In the genomic region with DNA sequence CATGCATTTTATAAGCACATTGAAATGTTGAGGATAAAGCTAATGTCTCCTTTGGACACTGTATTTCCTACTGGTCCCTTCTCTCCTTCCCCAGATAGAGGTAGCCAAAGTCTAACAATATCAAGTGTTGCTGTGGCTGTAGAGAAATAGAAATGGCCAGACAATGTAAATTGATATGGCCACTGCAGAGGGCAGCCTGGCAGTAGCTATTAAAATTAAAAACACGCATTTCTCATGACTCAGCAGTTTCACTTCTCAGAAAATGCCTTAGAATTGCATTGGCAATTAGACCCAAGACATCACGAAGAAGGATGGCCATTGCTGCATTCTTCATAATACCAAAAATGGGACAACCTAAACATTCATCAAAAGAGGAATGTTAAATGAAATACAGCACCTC, we compare ENCODE assay signal across 14 cellular contexts. TPM values are rescaled to one million over a fixed set of nuclear protein-coding genes. Genes with fewer than 3 reads are reported as not detected.
DNase-seq lines count a peak whose midpoint lies in the region; ATAC-seq, FAIRE-seq and TF ChIP-seq lines count a peak whose summit lies in the region.
"Had no signal": no experiment of that assay in that cellular context is flagged by ENCODE, and none has a peak within 500 bp of the region (broad histone marks: within the 10 kb centered on the region; RNA-seq: fewer than 3 reads in every experiment).

No MANE protein-coding gene starts in this region.

- no peak overlapping the region for H3K27ac Mint-ChIP-seq in activated T-helper 2 cell treated with anti-CD3 and anti-CD28 coated beads, Interferon-gamma antibody, Interleukin-2, Interleukin-4, amounts not matched to agents 10 μg/mL and 5 μg/mL and 100 μg/mL, durations not matched to agents 14 hours and 24 hours and 36 hours
- H3K27ac Mint-ChIP-seq: naive thymus-derived CD4-positive, alpha-beta T cell had no signal

- H3K4me1 Mint-ChIP-seq in activated T-helper 2 cell treated with anti-CD3 and anti-CD28 coated beads, Interferon-gamma antibody, Interleukin-2, Interleukin-4, amounts not matched to agents 10 μg/mL and 5 μg/mL and 100 μg/mL, durations not matched to agents 14 hours and 24 hours and 36 hours (ENCODE audit: low read depth) = no peaks in the 10 kb centered on the region
- H3K4me1 Mint-ChIP-seq: naive thymus-derived CD4-positive, alpha-beta T cell had no signal

- no peak for FAIRE-seq in A549 (lab: Jason Lieb, UNC)
- FAIRE-seq: TTC549 had no signal

- no peak for TF ChIP-seq EP300 in A549 (IDR thresholded peaks at IDR 0.05)

- WGBS in A549 (ENCODE audit: missing lambda C conversion rate) = 38% methylated on average over 2 of the region's 2 CpGs

- TF ChIP-seq CTCF in A549 (IDR thresholded peaks at IDR 0.05) = no peak
- TF ChIP-seq CTCF in LNCaP clone FGC (IDR thresholded peaks at IDR 0.05; ENCODE audit: control insufficient read depth, extremely low read depth, insufficient read depth) = peak; percentile 29
- TF ChIP-seq CTCF in RWPE2 (IDR thresholded peaks at IDR 0.05; ENCODE audit: poor library complexity, severe bottlenecking) = peak; percentile 22
- TF ChIP-seq CTCF in fibroblast of mammary gland (conservative IDR thresholded peaks at IDR 0.05; ENCODE audit: control insufficient read depth, insufficient read depth, low read depth, low read length) = no peak
- no peak for TF ChIP-seq CTCF in BE2C (IDR thresholded peaks at IDR 0.05; ENCODE audit: low read depth, low read length)

- H3K9me3 ChIP-seq in A549 (peaks cover 18% of the 10 kb centered on the region; the same call in 1 of the 3 replicates), RWPE2 (ENCODE audit: severe bottlenecking) (no peaks in the 10 kb centered on the region), BE2C (no peaks in the 10 kb centered on the region)

- H3K4me1 ChIP-seq in A549 (peaks cover 20% of the 10 kb centered on the region), RWPE2 (ENCODE audit: insufficient read depth, poor library complexity, severe bottlenecking) (no peaks in the 10 kb centered on the region), BE2C (no peaks in the 10 kb centered on the region)

- POLR2A ChIA-PET in A549 (lab: Yijun Ruan, JAX) = no interaction called here

- H3K27me3 ChIP-seq in RWPE2 (ENCODE audit: insufficient read depth, poor library complexity, severe bottlenecking) = no peaks in the 10 kb centered on the region
- no peaks in the 10 kb centered on the region for H3K27me3 ChIP-seq in BE2C

- TF ChIP-seq POLR2A in A549 (IDR thresholded peaks at IDR 0.05; ENCODE audit: low read length) = no peak

- H3K27ac ChIP-seq in A549 = no peak overlapping the region
- no peak overlapping the region for H3K27ac ChIP-seq in RWPE2 (ENCODE audit: poor library complexity, severe bottlenecking)
- H3K27ac ChIP-seq: SJSA1 had no signal

- TF ChIP-seq RAD21 in A549 (conservative IDR thresholded peaks at IDR 0.05 in 1 of 2, IDR thresholded peaks at IDR 0.05 in 1 of 2) = 0 out of 5 replicates have a peak, but pooled peaks of 1 of the 2 experiments have one; percentile 3

- H3K4me3 Mint-ChIP-seq in activated T-helper 2 cell treated with anti-CD3 and anti-CD28 coated beads, Interferon-gamma antibody, Interleukin-2, Interleukin-4, amounts not matched to agents 10 μg/mL and 5 μg/mL and 100 μg/mL, durations not matched to agents 14 hours and 24 hours and 36 hours (ENCODE audit: low read depth) = no peak overlapping the region
- H3K4me3 Mint-ChIP-seq: naive thymus-derived CD4-positive, alpha-beta T cell had no signal

- no peaks in the 10 kb centered on the region for H3K36me3 Mint-ChIP-seq in activated T-helper 2 cell treated with anti-CD3 and anti-CD28 coated beads, Interferon-gamma antibody, Interleukin-2, Interleukin-4, amounts not matched to agents 10 μg/mL and 5 μg/mL and 100 μg/mL, durations not matched to agents 14 hours and 24 hours and 36 hours (ENCODE audit: low read depth)

- H3K9me3 Mint-ChIP-seq in activated T-helper 2 cell treated with anti-CD3 and anti-CD28 coated beads, Interferon-gamma antibody, Interleukin-2, Interleukin-4, amounts not matched to agents 10 μg/mL and 5 μg/mL and 100 μg/mL, durations not matched to agents 14 hours and 24 hours and 36 hours = no peaks in the 10 kb centered on the region

- H3K36me3 ChIP-seq in RWPE2 (ENCODE audit: low read depth) (no peaks in the 10 kb centered on the region), BE2C (no peaks in the 10 kb centered on the region)
- H3K36me3 ChIP-seq: SJSA1 had no signal

- H3K27me3 Mint-ChIP-seq in activated T-helper 2 cell treated with anti-CD3 and anti-CD28 coated beads, Interferon-gamma antibody, Interleukin-2, Interleukin-4, amounts not matched to agents 10 μg/mL and 5 μg/mL and 100 μg/mL, durations not matched to agents 14 hours and 24 hours and 36 hours (ENCODE audit: low read depth) = peaks cover 5% of the 10 kb centered on the region

- H3K4me2 ChIP-seq in A549 = no peak overlapping the region

- DNase-seq in A549 (ENCODE audit: low read depth in 1 of 2, low spot score in 1 of 2) (no peak), LNCaP clone FGC (ENCODE audit: low read depth) (no peak), RWPE2 (ENCODE audit: low spot score) (no peak), fibroblast of mammary gland (ENCODE audit: low read depth) (peak; percentile 42), BE2C (no peak)
- DNase-seq in activated T-helper 2 cell treated with anti-CD3 and anti-CD28 coated beads, Interferon-gamma antibody, Interleukin-2, Interleukin-4, amounts not matched to agents 10 μg/mL and 5 μg/mL and 100 μg/mL, durations not matched to agents 14 hours and 24 hours and 36 hours (ENCODE audit: low spot score) = no peak
- DNase-seq: activated gamma-delta T cell treated with Interleukin-2 at 50 U/mL for 16 hours; hippocampal formation; left colon; naive thymus-derived CD4-positive, alpha-beta T cell had no signal

- CTCF ChIA-PET in A549 (lab: Yijun Ruan, JAX) = no interaction called here

- no peak overlapping the region for H3K4me3 ChIP-seq in A549
- H3K4me3 ChIP-seq in LNCaP clone FGC (ENCODE audit: low read depth, low read length) = no peak overlapping the region
- H3K4me3 ChIP-seq in RWPE2 (ENCODE audit: severe bottlenecking) = no peak overlapping the region
- H3K4me3 ChIP-seq in fibroblast of mammary gland (ENCODE audit: control insufficient read depth, low read depth, low read length) = no peak overlapping the region
- no peak overlapping the region for H3K4me3 ChIP-seq in BE2C (ENCODE audit: low read depth, low read length)
- H3K4me3 ChIP-seq: SJSA1 had no signal

- ATAC-seq in A549 (no peak), RWPE2 (ENCODE audit: low read depth) (no peak; the same call in 2 of the 3 replicates), GM18520 (IDR thresholded peaks at IDR 0.05; ENCODE audit: unreplicated experiment) (no peak), GM21360 (IDR thresholded peaks at IDR 0.05; ENCODE audit: unreplicated experiment) (no peak)
- ATAC-seq: naive thymus-derived CD4-positive, alpha-beta T cell had no signal

- intact Hi-C loops in activated T-helper 2 cell treated with anti-CD3 and anti-CD28 coated beads, Interferon-gamma antibody, Interleukin-2, Interleukin-4, amounts not matched to agents 10 μg/mL and 5 μg/mL and 100 μg/mL, durations not matched to agents 14 hours and 24 hours and 36 hours (cut with micrococcal nuclease) = no loop called here

TF ChIP-seq in A549, 52 proteins besides CTCF, POLR2A, EP300 and RAD21:
- TF ChIP-seq JUN (IDR thresholded peaks at IDR 0.05) (no peak), MAFK (IDR thresholded peaks at IDR 0.05; ENCODE audit: partially characterized antibody) (peak; percentile 99), NR3C1 (IDR thresholded peaks at IDR 0.05) (no peak), NFE2L2 (conservative IDR thresholded peaks at IDR 0.05; ENCODE audit: low read length) (peak; percentile 87)

RNA-seq across cellular contexts. Expression of a gene that starts 46.8 kb away (rescaled TPM):
- 24.2 and 39.7 TPM in 2 replicates for polyA plus RNA-seq in A549 (2011; rRNA removed)
- 6.0 and 8.9 TPM in 2 replicates for polyA plus RNA-seq in A549 (2012; cell fraction: cytosol; rRNA removed)
- 14.7 and 18.7 TPM in 2 replicates for polyA plus RNA-seq in A549 (2012; cell fraction: nucleus; rRNA removed)
- 13.3 to 13.9 TPM (median 13.7 TPM) in 3 replicates for polyA plus RNA-seq in A549 (2017; fragmentation: RNase III; extraction: RNeasy Plus Mini Kit Qiagen cat#74134 plus additional on column Dnase treatment)
- 40.8 and 50.5 TPM in 2 replicates for polyA minus RNA-seq in A549 (2011; rRNA and poly(A)+ RNA removed)
- 13.7 and 14.6 TPM in 2 replicates for total RNA-seq in activated T-helper 2 cell treated with anti-CD3 and anti-CD28 coated beads, Interferon-gamma antibody, Interleukin-2, Interleukin-4, amounts not matched to agents 10 μg/mL and 5 μg/mL and 100 μg/mL, durations not matched to agents 14 hours and 24 hours and 36 hours
- polyA plus RNA-seq in BE2C (2012; ENCODE audit: insufficient read depth, insufficient read length, low read depth) = 8.7 TPM

Comparison
In these comparisons a context has a peak if more than half of its experiments do, and no peak if none do; other contexts are left out.
1. CTCF ChIP-seq: peak in LNCaP clone FGC (single experiment) and RWPE2 (single experiment); none in A549 (single experiment), fibroblast of mammary gland (single experiment) and BE2C (single experiment).